24 cellular contexts compared by ENCODE assay signal in genomic region chr17:75160211-75160610, GRCh38. TPM values are rescaled to one million over a fixed set of nuclear protein-coding genes. Genes with fewer than 3 reads are reported as not detected.
DNase-seq lines count a peak whose midpoint lies in the region; ATAC-seq and TF ChIP-seq lines count a peak whose summit lies in the region.
"Had no signal": no experiment of that assay in that cellular context is flagged by ENCODE, and none has a peak within 500 bp of the region (broad histone marks: within the 10 kb centered on the region; RNA-seq: fewer than 3 reads in every experiment).

No MANE protein-coding gene starts in this region.

- DNase-seq in IMR-90 (no peak), myocyte (ENCODE audit: low read depth) (peak; percentile 81), NCI-H2107 (lab: John Stamatoyannopoulos, UW) (no peak), T-helper 2 cell (no peak), progenitor cell of endocrine pancreas (ENCODE audit: low spot score, unreplicated experiment) (no peak)
- no peak for DNase-seq in activated T-helper 2 cell treated with anti-CD3 and anti-CD28 coated beads, Interferon-gamma antibody, Interleukin-2, Interleukin-4, amounts not matched to agents 10 μg/mL and 5 μg/mL and 100 μg/mL, durations not matched to agents 14 hours and 24 hours and 36 hours (ENCODE audit: low spot score)
- DNase-seq: activated CD4-positive, alpha-beta T cell treated with anti-CD3 and anti-CD28 coated beads, Interleukin-2, amount 50 U/mL, for 4 hours; activated naive CD4-positive, alpha-beta T cell treated with Interleukin-2 at 50 U/mL for 16 hours; activated T-cell treated with anti-CD3 and anti-CD28 coated beads, Interleukin-2, amount 50 U/mL, for 72 hours; immature natural killer cell; Kasumi-1; left colon; NCI-H1694; NCI-H446 treated with DMSO at 0.1 percent for 48 hours; NCI-H82; right cardiac atrium; SK-N-SH; stimulated activated CD4-positive, alpha-beta T cell treated with anti-CD3 and anti-CD28 coated beads, Interleukin-4, amount 100 ng/mL, for 1 hour; T-helper 17 cell had no signal

- H3K9me3 ChIP-seq in IMR-90 (ENCODE audit: control insufficient read depth, insufficient read depth, low read length) = no peaks in the 10 kb centered on the region
- H3K9me3 ChIP-seq: SK-N-SH, tibial nerve had no signal

- peak overlapping the region; percentile 30 for H3K27ac Mint-ChIP-seq in activated T-helper 2 cell treated with anti-CD3 and anti-CD28 coated beads, Interferon-gamma antibody, Interleukin-2, Interleukin-4, amounts not matched to agents 10 μg/mL and 5 μg/mL and 100 μg/mL, durations not matched to agents 14 hours and 24 hours and 36 hours
- no peak overlapping the region for H3K27ac Mint-ChIP-seq in progenitor cell of endocrine pancreas
- H3K27ac Mint-ChIP-seq: activated T-cell treated with anti-CD3 and anti-CD28 coated beads, Interleukin-2, amount 50 U/mL, for 72 hours; dendritic cell treated with granulocyte-macrophage colony-stimulating factor and Interleukin-4, amounts not matched to agents 40 ng/mL and 50 ng/mL, for 4 days; immature natural killer cell; T-helper 17 cell had no signal

- no peak overlapping the region for H2BK15ac ChIP-seq in IMR-90 (ENCODE audit: low read depth, low read length)

- no peak overlapping the region for H3K4ac ChIP-seq in IMR-90 (ENCODE audit: low read depth, low read length)

- no peak overlapping the region for H4K5ac ChIP-seq in IMR-90 (ENCODE audit: low read depth, low read length)

- 0 out of 2 replicates have a peak overlapping the region, but pooled peaks have one; percentile 69 for H3K23ac ChIP-seq in IMR-90 (ENCODE audit: low read depth, low read length)

- no peaks in the 10 kb centered on the region for H3K27me3 ChIP-seq in IMR-90 (ENCODE audit: control insufficient read depth, insufficient read depth, low read length)
- H3K27me3 ChIP-seq: tibial nerve had no signal

- no peaks in the 10 kb centered on the region for H3K27me3 Mint-ChIP-seq in activated T-helper 2 cell treated with anti-CD3 and anti-CD28 coated beads, Interferon-gamma antibody, Interleukin-2, Interleukin-4, amounts not matched to agents 10 μg/mL and 5 μg/mL and 100 μg/mL, durations not matched to agents 14 hours and 24 hours and 36 hours (ENCODE audit: low read depth)
- H3K27me3 Mint-ChIP-seq in progenitor cell of endocrine pancreas = no peaks in the 10 kb centered on the region
- H3K27me3 Mint-ChIP-seq: dendritic cell treated with granulocyte-macrophage colony-stimulating factor and Interleukin-4, amounts not matched to agents 40 ng/mL and 50 ng/mL, for 4 days; T-helper 17 cell had no signal

- H4K91ac ChIP-seq in IMR-90 (ENCODE audit: insufficient read depth, low read depth, low read length) = no peak overlapping the region

- H3K36me3 Mint-ChIP-seq in activated T-helper 2 cell treated with anti-CD3 and anti-CD28 coated beads, Interferon-gamma antibody, Interleukin-2, Interleukin-4, amounts not matched to agents 10 μg/mL and 5 μg/mL and 100 μg/mL, durations not matched to agents 14 hours and 24 hours and 36 hours (ENCODE audit: low read depth) = peaks cover 28% of the 10 kb centered on the region
- H3K36me3 Mint-ChIP-seq in progenitor cell of endocrine pancreas (ENCODE audit: insufficient read depth) = peaks cover 6% of the 10 kb centered on the region
- H3K36me3 Mint-ChIP-seq: immature natural killer cell had no signal

- POLR2A ChIA-PET in IMR-90 (lab: Charles Lee; ENCODE audit: unreplicated experiment) = no interaction called here

- H3K4me3 ChIP-seq in IMR-90 (ENCODE audit: insufficient read depth, low read depth, low read length) = no peak overlapping the region
- H3K4me3 ChIP-seq: tibial nerve had no signal

- H4K8ac ChIP-seq in IMR-90 (ENCODE audit: low read depth in 2 of 2, low read length in 2 of 2) = no peak overlapping the region

- H3K4me2 ChIP-seq in IMR-90 (ENCODE audit: low read depth, low read length) = no peak overlapping the region
- H3K4me2 ChIP-seq: SK-N-SH had no signal

- no peak overlapping the region for H2AK5ac ChIP-seq in IMR-90 (ENCODE audit: low read depth, low read length)

- H3K9ac ChIP-seq in IMR-90 (ENCODE audit: low read depth, low read length) = no peak overlapping the region

- H3K14ac ChIP-seq in IMR-90 (replicated peaks; ENCODE audit: low read depth, low read length) = no peak overlapping the region

- peaks cover 17% of the 10 kb centered on the region for H3K36me3 ChIP-seq in IMR-90 (ENCODE audit: control insufficient read depth, insufficient read depth, low read length)

- TF ChIP-seq RAD21 in IMR-90 (IDR thresholded peaks at IDR 0.05; ENCODE audit: low read length) = no peak

- H3K4me3 Mint-ChIP-seq in activated T-helper 2 cell treated with anti-CD3 and anti-CD28 coated beads, Interferon-gamma antibody, Interleukin-2, Interleukin-4, amounts not matched to agents 10 μg/mL and 5 μg/mL and 100 μg/mL, durations not matched to agents 14 hours and 24 hours and 36 hours (ENCODE audit: low read depth) = no peak overlapping the region
- no peak overlapping the region for H3K4me3 Mint-ChIP-seq in progenitor cell of endocrine pancreas (ENCODE audit: low read depth)
- H3K4me3 Mint-ChIP-seq: activated T-cell treated with anti-CD3 and anti-CD28 coated beads, Interleukin-2, amount 50 U/mL, for 72 hours; CD14-positive monocyte; dendritic cell treated with granulocyte-macrophage colony-stimulating factor and Interleukin-4, amounts not matched to agents 40 ng/mL and 50 ng/mL, for 4 days; immature natural killer cell; T-helper 17 cell had no signal

- H3K4me1 ChIP-seq in IMR-90 (ENCODE audit: control insufficient read depth, insufficient read depth, low read length) = peaks cover 3% of the 10 kb centered on the region
- H3K4me1 ChIP-seq: tibial nerve had no signal

- H2BK5ac ChIP-seq in IMR-90 (ENCODE audit: low read depth, low read length, poor library complexity, severe bottlenecking) = no peak overlapping the region

- intact Hi-C loops in IMR-90 (cut with micrococcal nuclease) = no loop called here
- intact Hi-C loops in activated T-helper 2 cell treated with anti-CD3 and anti-CD28 coated beads, Interferon-gamma antibody, Interleukin-2, Interleukin-4, amounts not matched to agents 10 μg/mL and 5 μg/mL and 100 μg/mL, durations not matched to agents 14 hours and 24 hours and 36 hours (cut with micrococcal nuclease) = no loop called here

- H3K56ac ChIP-seq in IMR-90 (ENCODE audit: extremely low read depth, insufficient read depth, low read length) = no peak overlapping the region

- in situ Hi-C loops in IMR-90 (cut with MboI; ENCODE audit: low sequenced_read_pairs) = no loop called here

- peaks cover 3% of the 10 kb centered on the region; the same call in 1 of the 2 replicates for H3K9me1 ChIP-seq in IMR-90 (ENCODE audit: insufficient read depth, low read length)

- ATAC-seq in IMR-90 (ENCODE audit: low read depth) (no peak), HG02610 (IDR thresholded peaks at IDR 0.05; ENCODE audit: unreplicated experiment) (no peak)
- ATAC-seq: activated CD4-positive, CD25-positive, alpha-beta regulatory T cell treated with anti-CD3 and anti-CD28 coated beads, Interleukin-2, amount 50 U/mL, for 24 hours; activated T-cell treated with anti-CD3 and anti-CD28 coated beads, Interleukin-2, amount 50 U/mL, for 72 hours; right cardiac atrium; T-helper 17 cell had no signal

- H3K79me1 ChIP-seq in IMR-90 (ENCODE audit: low read depth in 1 of 2, low read length in 2 of 2) = peaks cover 6 to 22% of the 10 kb centered on the region in 2 experiments; a peak in 3 of 4 replicates

- H2BK120ac ChIP-seq in IMR-90 (ENCODE audit: low read depth, low read length) = no peak overlapping the region

- WGBS in IMR-90 (ENCODE audit: extremely low coverage in 2 of 2, insufficient read length in 1 of 2), 2 experiments = 100% methylated on average over 1 of the region's 5 CpGs; no CpG with 5 or more reads in 1 of the 2 experiments

- no peak overlapping the region for H2BK20ac ChIP-seq in IMR-90 (ENCODE audit: low read depth, low read length)

- no peak overlapping the region for H2AK9ac ChIP-seq in IMR-90 (replicated peaks; ENCODE audit: low read depth, low read length, poor library complexity)

- no peak overlapping the region for H3K27ac ChIP-seq in IMR-90 (ENCODE audit: insufficient read depth, low read length)
- H3K27ac ChIP-seq: tibial nerve had no signal

- no peaks in the 10 kb centered on the region for H4K20me1 ChIP-seq in IMR-90 (ENCODE audit: insufficient read depth, low read length)

- peaks cover 8% of the 10 kb centered on the region for H3K4me1 Mint-ChIP-seq in activated T-helper 2 cell treated with anti-CD3 and anti-CD28 coated beads, Interferon-gamma antibody, Interleukin-2, Interleukin-4, amounts not matched to agents 10 μg/mL and 5 μg/mL and 100 μg/mL, durations not matched to agents 14 hours and 24 hours and 36 hours (ENCODE audit: low read depth)
- H3K4me1 Mint-ChIP-seq in progenitor cell of endocrine pancreas (ENCODE audit: low read depth) = no peaks in the 10 kb centered on the region
- H3K4me1 Mint-ChIP-seq: CD14-positive monocyte had no signal

- CTCF ChIA-PET in IMR-90 (lab: Yijun Ruan, JAX) = no interaction called here

- no peak overlapping the region for H3K18ac ChIP-seq in IMR-90 (ENCODE audit: low read depth, low read length)

- H3K9me3 Mint-ChIP-seq in activated T-helper 2 cell treated with anti-CD3 and anti-CD28 coated beads, Interferon-gamma antibody, Interleukin-2, Interleukin-4, amounts not matched to agents 10 μg/mL and 5 μg/mL and 100 μg/mL, durations not matched to agents 14 hours and 24 hours and 36 hours = no peaks in the 10 kb centered on the region
- no peaks in the 10 kb centered on the region for H3K9me3 Mint-ChIP-seq in progenitor cell of endocrine pancreas (ENCODE audit: low read depth)
- H3K9me3 Mint-ChIP-seq: activated T-cell treated with anti-CD3 and anti-CD28 coated beads, Interleukin-2, amount 50 U/mL, for 72 hours; dendritic cell treated with granulocyte-macrophage colony-stimulating factor and Interleukin-4, amounts not matched to agents 40 ng/mL and 50 ng/mL, for 4 days; immature natural killer cell had no signal

- dilution Hi-C loops in IMR-90 (cut with HindIII; ENCODE audit: low sequenced_read_pairs, unreplicated experiment) = no loop called here

- no peak for TF ChIP-seq POLR2A in IMR-90 (IDR thresholded peaks at IDR 0.05; ENCODE audit: low read depth, low read length)

- BruUV-seq in IMR-90 (replicated peaks; lab: Mats Ljungman, UMichigan) = no TSS peak

- no peak overlapping the region for H2AFZ ChIP-seq in IMR-90 (replicated peaks; ENCODE audit: low read length, poor library complexity)

- TF ChIP-seq CTCF in IMR-90 (conservative IDR thresholded peaks at IDR 0.05; ENCODE audit: low read depth, low read length) (no peak), progenitor cell of endocrine pancreas (IDR thresholded peaks at IDR 0.05; ENCODE audit: unreplicated experiment) (no peak)

RNA-seq across cellular contexts. Expression of gene JPT1, which starts 5.9 kb away (rescaled TPM):
- total RNA-seq in IMR-90 (2012; rRNA removed) (118 and 127 TPM in 2 replicates), myocyte (469 and 635 TPM in 2 replicates), progenitor cell of endocrine pancreas (202 TPM in 2 replicates)
- 236 and 272 TPM in 2 replicates for polyA plus RNA-seq in IMR-90 (2012; rRNA removed)
- 333 and 450 TPM in 2 replicates for polyA plus RNA-seq in IMR-90 (2012; cell fraction: cytosol; rRNA removed)
- 92.9 and 111 TPM in 2 replicates for polyA plus RNA-seq in IMR-90 (2012; cell fraction: nucleus; rRNA removed; ENCODE audit: low replicate concordance)
- 282 and 290 TPM in 2 replicates for total RNA-seq in activated T-helper 2 cell treated with anti-CD3 and anti-CD28 coated beads, Interferon-gamma antibody, Interleukin-2, Interleukin-4, amounts not matched to agents 10 μg/mL and 5 μg/mL and 100 μg/mL, durations not matched to agents 14 hours and 24 hours and 36 hours
- polyA plus RNA-seq in myocyte (2012) = 503 TPM

RNA-seq across cellular contexts. Expression of gene SUMO2, which starts 22.5 kb away (rescaled TPM):
- total RNA-seq in IMR-90 (2012; rRNA removed) (71.3 and 133 TPM in 2 replicates), myocyte (62.2 and 66.8 TPM in 2 replicates), progenitor cell of endocrine pancreas (616 and 633 TPM in 2 replicates)
- polyA plus RNA-seq in IMR-90 (2012; rRNA removed) = 75.5 and 83.7 TPM in 2 replicates
- polyA plus RNA-seq in IMR-90 (2012; cell fraction: cytosol; rRNA removed) = 40.3 and 59.1 TPM in 2 replicates
- polyA plus RNA-seq in IMR-90 (2012; cell fraction: nucleus; rRNA removed; ENCODE audit: low replicate concordance) = 7.6 and 30.4 TPM in 2 replicates
- total RNA-seq in activated T-helper 2 cell treated with anti-CD3 and anti-CD28 coated beads, Interferon-gamma antibody, Interleukin-2, Interleukin-4, amounts not matched to agents 10 μg/mL and 5 μg/mL and 100 μg/mL, durations not matched to agents 14 hours and 24 hours and 36 hours = 653 and 679 TPM in 2 replicates
- 238 TPM for polyA plus RNA-seq in myocyte (2012)

RNA-seq across cellular contexts. Expression of gene NT5C, which starts 28.7 kb away (rescaled TPM):
- 23.1 and 24.0 TPM in 2 replicates for total RNA-seq in IMR-90 (2012; rRNA removed)
- polyA plus RNA-seq in IMR-90 (2012; rRNA removed) = 44.6 and 62.1 TPM in 2 replicates
- polyA plus RNA-seq in IMR-90 (2012; cell fraction: cytosol; rRNA removed) = 36.7 and 49.9 TPM in 2 replicates
- polyA plus RNA-seq in IMR-90 (2012; cell fraction: nucleus; rRNA removed; ENCODE audit: low replicate concordance) = 78.2 and 163 TPM in 2 replicates
- total RNA-seq in activated T-helper 2 cell treated with anti-CD3 and anti-CD28 coated beads, Interferon-gamma antibody, Interleukin-2, Interleukin-4, amounts not matched to agents 10 μg/mL and 5 μg/mL and 100 μg/mL, durations not matched to agents 14 hours and 24 hours and 36 hours = 72.7 and 86.6 TPM in 2 replicates
- total RNA-seq in myocyte = 64.4 and 70.8 TPM in 2 replicates
- polyA plus RNA-seq in myocyte (2012) = 40.3 TPM
- total RNA-seq in progenitor cell of endocrine pancreas = 53.3 and 58.8 TPM in 2 replicates

RNA-seq across cellular contexts. Expression of gene NUP85, which starts 45.3 kb away (rescaled TPM):
- total RNA-seq in IMR-90 (2012; rRNA removed) (26.7 and 29.4 TPM in 2 replicates), myocyte (20.1 and 26.1 TPM in 2 replicates), progenitor cell of endocrine pancreas (83.8 and 86.9 TPM in 2 replicates)
- 54.4 and 59.3 TPM in 2 replicates for polyA plus RNA-seq in IMR-90 (2012; rRNA removed)
- 43.9 and 54.4 TPM in 2 replicates for polyA plus RNA-seq in IMR-90 (2012; cell fraction: cytosol; rRNA removed)
- polyA plus RNA-seq in IMR-90 (2012; cell fraction: nucleus; rRNA removed; ENCODE audit: low replicate concordance) = 198 and 233 TPM in 2 replicates
- 115 and 122 TPM in 2 replicates for total RNA-seq in activated T-helper 2 cell treated with anti-CD3 and anti-CD28 coated beads, Interferon-gamma antibody, Interleukin-2, Interleukin-4, amounts not matched to agents 10 μg/mL and 5 μg/mL and 100 μg/mL, durations not matched to agents 14 hours and 24 hours and 36 hours
- 28.6 TPM for polyA plus RNA-seq in myocyte (2012)

RNA-seq across cellular contexts. Expression of gene ARMC7, which starts 50.4 kb away (rescaled TPM):
- total RNA-seq in IMR-90 (2012; rRNA removed) (1.7 and 1.8 TPM in 2 replicates), myocyte (3.6 and 4.4 TPM in 2 replicates), progenitor cell of endocrine pancreas (16.7 and 16.9 TPM in 2 replicates)
- 6.9 and 7.3 TPM in 2 replicates for polyA plus RNA-seq in IMR-90 (2012; rRNA removed)
- 7.1 and 7.3 TPM in 2 replicates for polyA plus RNA-seq in IMR-90 (2012; cell fraction: cytosol; rRNA removed)
- polyA plus RNA-seq in IMR-90 (2012; cell fraction: nucleus; rRNA removed; ENCODE audit: low replicate concordance) = 4.8 and 7.7 TPM in 2 replicates
- total RNA-seq in activated T-helper 2 cell treated with anti-CD3 and anti-CD28 coated beads, Interferon-gamma antibody, Interleukin-2, Interleukin-4, amounts not matched to agents 10 μg/mL and 5 μg/mL and 100 μg/mL, durations not matched to agents 14 hours and 24 hours and 36 hours = 9.9 and 10.1 TPM in 2 replicates
- polyA plus RNA-seq in myocyte (2012) = 11.9 TPM
